1 cellular context compared by ENCODE assay signal in genomic region chr19:52296773-52297600, GRCh38.
TF ChIP-seq lines count a peak whose summit lies in the region.

TSS of gene ZNF480 (plus strand) at chr19:52297169. CDS start at chr19:52300413, 3,244 bp downstream.

TF ChIP-seq in GM12878, 131 proteins besides CTCF, POLR2A, EP300 and RAD21 (continued from another document):
- TF ChIP-seq ZBTB40 (IDR thresholded peaks at IDR 0.05; ENCODE audit: borderline replicate concordance): peak; percentile 48; the same call in 1 of the 2 replicates
- TF ChIP-seq POLR2AphosphoS2 (IDR thresholded peaks at IDR 0.05; ENCODE audit: low read depth, low read length): no peak
- 0 out of 2 replicates have a peak, but pooled peaks have one; percentile 21 for TF ChIP-seq RUNX3 (IDR thresholded peaks at IDR 0.05; ENCODE audit: low read length)
- 0 out of 2 replicates have a peak, but pooled peaks have one; percentile 52 for TF ChIP-seq GATAD2B (conservative IDR thresholded peaks at IDR 0.05; ENCODE audit: low read depth)
- TF ChIP-seq YBX1 (IDR thresholded peaks at IDR 0.05): no peak
- 0 out of 2 replicates have a peak, but pooled peaks have one; percentile 21 for TF ChIP-seq BACH1 (IDR thresholded peaks at IDR 0.05; ENCODE audit: borderline replicate concordance)
- TF ChIP-seq MEF2B (IDR thresholded peaks at IDR 0.05; ENCODE audit: partially characterized antibody, poor library complexity, severe bottlenecking): peak; percentile 20
- TF ChIP-seq NKRF (conservative IDR thresholded peaks at IDR 0.05): peak; percentile 46; the same call in 1 of the 2 replicates
- peak; percentile 47 to 71; a peak in 2 of 4 replicates for TF ChIP-seq BHLHE40 (IDR thresholded peaks at IDR 0.05; ENCODE audit: borderline replicate concordance in 1 of 2, low read depth in 2 of 2, low read length in 1 of 2)
- TF ChIP-seq STAT3 (IDR thresholded peaks at IDR 0.05; ENCODE audit: low read depth, low read length): no peak
- peak; percentile 65; the same call in 1 of the 2 replicates for TF ChIP-seq POLR2AphosphoS5 (IDR thresholded peaks at IDR 0.05; ENCODE audit: low read length)
